Comparison of ENCODE assay signal across 24 cellular contexts in genomic region chr12:34341362-34341733, GRCh38.
"Had no signal": no experiment of that assay in that cellular context is flagged by ENCODE, and none has a peak within 500 bp of the region (broad histone marks: within the 10 kb centered on the region; RNA-seq: fewer than 3 reads in every experiment).

No MANE protein-coding gene starts in this region.

- H3K27me3 ChIP-seq: colonic mucosa, hepatocyte, left lung, neural progenitor cell, right atrium auricular region, testis had no signal

- H3K36me3 ChIP-seq: colonic mucosa, gastroesophageal sphincter, heart left ventricle, left lung, neural progenitor cell, right atrium auricular region, sigmoid colon, tibial artery had no signal

- H3K9me3 ChIP-seq: colonic mucosa, right atrium auricular region, testis had no signal

- H3K4me2 ChIP-seq: hepatocyte, neural progenitor cell had no signal

- H3K4me1 ChIP-seq: colonic mucosa, gastroesophageal sphincter, heart left ventricle, left lung, neural progenitor cell, parathyroid adenoma, right atrium auricular region, sigmoid colon, testis, tibial artery had no signal

- H3K4me3 ChIP-seq: colonic mucosa, gastroesophageal sphincter, heart left ventricle, hepatocyte, left lung, neural progenitor cell, right atrium auricular region, sigmoid colon, tibial artery had no signal

- H3K27ac ChIP-seq: colonic mucosa, epithelial cell of prostate, gastroesophageal sphincter, heart left ventricle, hepatocyte, left lung, neural progenitor cell, parathyroid adenoma, right atrium auricular region, sigmoid colon, testis, tibial artery had no signal

- H2AFZ ChIP-seq: hepatocyte, neural progenitor cell, parathyroid adenoma had no signal

- ATAC-seq: esophagus mucosa; gastroesophageal sphincter; heart left ventricle; left cardiac atrium; left lung; naive thymus-derived CD4-positive, alpha-beta T cell; stimulated activated memory B cell treated with anti-CD40 and anti-IgM and Interleukin-4, amounts not matched to agents 10 μg/mL and 1 μg/mL and 100 μg/mL, for 72 hours; stimulated activated naive CD8-positive, alpha-beta T cell treated with anti-CD3 and anti-CD28 coated beads, Interleukin-15, Interleukin-2, amounts not matched to agents 100 U/mL and 50 U/mL, for 24 hours had no signal

- H3K9ac ChIP-seq: neural progenitor cell, parathyroid adenoma had no signal

- DNase-seq: colonic mucosa; effector CD8-positive, alpha-beta T cell; endodermal cell; foreskin fibroblast; heart left ventricle; left cardiac atrium; left lung; mesendoderm; midbrain; naive thymus-derived CD4-positive, alpha-beta T cell; sigmoid colon; stimulated activated CD4-positive, alpha-beta T cell treated with anti-CD3 and anti-CD28 coated beads, Interleukin-4, amount 100 ng/mL, for 4 hours; stimulated activated naive CD8-positive, alpha-beta T cell treated with anti-CD3 and anti-CD28 coated beads, Interleukin-15, Interleukin-2, amounts not matched to agents 100 U/mL and 50 U/mL, for 24 hours; substantia nigra; testis; tibial artery had no signal
